In the genomic region with DNA sequence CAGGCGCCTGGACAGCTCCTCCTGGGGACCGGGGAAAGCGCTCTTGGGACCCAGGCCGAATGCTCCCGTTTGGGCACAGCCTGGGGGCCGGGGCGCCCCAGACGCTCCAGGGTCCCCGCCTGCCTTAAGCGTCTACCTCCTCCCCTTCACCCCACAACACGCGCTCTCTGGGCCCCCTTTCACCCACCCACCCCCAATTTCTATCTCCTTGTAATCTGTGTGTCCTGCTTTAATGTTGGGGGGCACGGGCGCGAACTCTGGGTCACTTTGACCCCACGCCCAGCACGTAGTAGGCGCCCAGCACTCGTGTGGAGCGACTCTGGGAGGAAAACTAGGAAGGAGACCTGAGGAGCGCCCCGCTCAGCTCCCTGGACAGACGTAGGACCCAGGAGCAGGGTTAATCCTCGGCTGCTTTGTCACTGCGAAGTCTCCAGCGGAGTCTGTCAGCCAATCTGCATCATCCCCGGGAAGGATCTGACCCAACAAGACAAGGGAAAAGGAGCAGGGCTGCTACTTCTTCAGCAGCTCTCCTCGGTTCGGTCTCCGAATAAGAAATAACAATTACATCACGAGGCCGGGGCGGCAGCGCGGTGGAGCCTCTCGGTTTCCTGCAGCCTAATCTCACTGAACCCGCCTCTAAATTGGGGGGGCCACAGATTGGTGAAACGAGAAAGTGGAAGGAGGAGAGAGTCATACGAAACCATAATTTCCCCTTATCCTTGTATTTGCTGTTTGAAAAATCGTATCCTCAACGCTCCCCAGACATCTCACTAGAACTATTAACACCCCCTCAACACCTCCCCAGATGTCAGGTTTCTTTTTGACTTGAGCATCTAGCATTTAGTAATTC, we compare ENCODE assay signal across 8 cellular contexts. TPM values are rescaled to one million over a fixed set of nuclear protein-coding genes. Genes with fewer than 3 reads are reported as not detected.
DNase-seq lines count a peak whose midpoint lies in the region; ATAC-seq and TF ChIP-seq lines count a peak whose summit lies in the region.

No MANE protein-coding gene starts in this region.

- no peaks in the 10 kb centered on the region for H3K79me2 ChIP-seq in SU-DHL-6 (ENCODE audit: insufficient read depth, low read length)

- no peaks in the 10 kb centered on the region for H3K9me3 Mint-ChIP-seq in osteocyte (ENCODE audit: unreplicated experiment)

- H3K27ac ChIP-seq in SU-DHL-6 (ENCODE audit: low read depth, low read length) (no peak overlapping the region), temporal lobe (ENCODE audit: low read depth, low read length) (peak overlapping the region; percentile 80)

- H3K9me2 ChIP-seq in SU-DHL-6 (replicated peaks; ENCODE audit: insufficient read depth, low read length): no peaks in the 10 kb centered on the region

- intact Hi-C loops in Right ventricle myocardium superior (cut with DNase I): loop anchor here (10.0 kb wide), 2 partner anchors 61 to 139 kb away; no protein-coding TSS in a partner anchor

- peaks cover 9% of the 10 kb centered on the region; the same call in 1 of the 2 replicates for H3F3A ChIP-seq in SU-DHL-6 (ENCODE audit: insufficient read depth)

- no peaks in the 10 kb centered on the region for H3K27me3 Mint-ChIP-seq in osteocyte (ENCODE audit: unreplicated experiment)

- no peak for DNase-seq in GM12864 (ENCODE audit: low read depth)
- DNase-seq in HK-2 (ENCODE audit: unreplicated experiment): peak; percentile 64
- DNase-seq in activated naive CD8-positive, alpha-beta T cell treated with anti-CD3 and anti-CD28 coated beads, Interleukin-2, amount 50 U/mL, for 16 hours (ENCODE audit: low read depth, low spot score): peak; percentile 55
- DNase-seq in Right ventricle myocardium superior: peak; percentile 89
- DNase-seq in osteocyte (ENCODE audit: extremely low spot score, unreplicated experiment): peak; percentile 84
- no peak for DNase-seq in OCI-M2 (lab: John Stamatoyannopoulos, UW; ENCODE audit: unreplicated experiment)

- peaks cover 29% of the 10 kb centered on the region for H3K4me1 Mint-ChIP-seq in osteocyte (ENCODE audit: unreplicated experiment)

- H3K4me3 Mint-ChIP-seq in osteocyte (ENCODE audit: unreplicated experiment): peak overlapping the region; percentile 94

- peak overlapping the region; percentile 95 for H3K27ac Mint-ChIP-seq in osteocyte (ENCODE audit: unreplicated experiment)

- no peaks in the 10 kb centered on the region for H3K9me3 ChIP-seq in SU-DHL-6 (ENCODE audit: insufficient read depth, low read length)

- no peaks in the 10 kb centered on the region for H3K27me3 ChIP-seq in SU-DHL-6 (ENCODE audit: low read length)

- H3K4me2 ChIP-seq in SU-DHL-6 (ENCODE audit: low read depth, low read length, poor library complexity, severe bottlenecking): peak overlapping the region; percentile 65

- peak overlapping the region; percentile 68 for H3K9ac ChIP-seq in SU-DHL-6 (ENCODE audit: low read length)

- no peaks in the 10 kb centered on the region for H3K36me3 Mint-ChIP-seq in osteocyte (ENCODE audit: unreplicated experiment)

- no peaks in the 10 kb centered on the region for H3K36me3 ChIP-seq in SU-DHL-6 (ENCODE audit: low read length)

- ATAC-seq in Right ventricle myocardium superior (ENCODE audit: poor library complexity): peak; percentile 80

- H4K20me1 ChIP-seq in SU-DHL-6 (ENCODE audit: low read depth, low read length): no peaks in the 10 kb centered on the region

- H2AFZ ChIP-seq in SU-DHL-6 (ENCODE audit: low read depth, low read length, severe bottlenecking): peak overlapping the region; percentile 61

- no peak for TF ChIP-seq CTCF in GM12864 (IDR thresholded peaks at IDR 0.05; ENCODE audit: low read depth, low read length, missing control alignments)
- TF ChIP-seq CTCF in SU-DHL-6 (IDR thresholded peaks at IDR 0.05; ENCODE audit: insufficient read depth, low read length, poor library complexity, severe bottlenecking): no peak
- no peak for TF ChIP-seq CTCF in osteocyte (IDR thresholded peaks at IDR 0.05)

- H3K4me3 ChIP-seq in GM12864 (ENCODE audit: low read depth, low read length) (peak overlapping the region; percentile 59), SU-DHL-6 (ENCODE audit: insufficient read depth, low read length, poor library complexity, severe bottlenecking) (peak overlapping the region; percentile 75)

RNA-seq across cellular contexts. Expression of gene NRIP1, which starts 0.8 kb away (rescaled TPM):
- total RNA-seq in Right ventricle myocardium superior (15.4 TPM), osteocyte (17.4 and 17.9 TPM in 2 replicates), temporal lobe (65.4 TPM)

Comparison
In these comparisons a context has a peak if more than half of its experiments do, and no peak if none do; other contexts are left out.
1. DNase-seq: peak in HK-2 (single experiment), activated naive CD8-positive, alpha-beta T cell treated with anti-CD3 and anti-CD28 coated beads, Interleukin-2, amount 50 U/mL, for 16 hours (single experiment), Right ventricle myocardium superior (single experiment) and osteocyte (single experiment); none in GM12864 (single experiment) and OCI-M2 (single experiment).